Comparison of ENCODE assay signal across 8 cellular contexts in the genomic region with DNA sequence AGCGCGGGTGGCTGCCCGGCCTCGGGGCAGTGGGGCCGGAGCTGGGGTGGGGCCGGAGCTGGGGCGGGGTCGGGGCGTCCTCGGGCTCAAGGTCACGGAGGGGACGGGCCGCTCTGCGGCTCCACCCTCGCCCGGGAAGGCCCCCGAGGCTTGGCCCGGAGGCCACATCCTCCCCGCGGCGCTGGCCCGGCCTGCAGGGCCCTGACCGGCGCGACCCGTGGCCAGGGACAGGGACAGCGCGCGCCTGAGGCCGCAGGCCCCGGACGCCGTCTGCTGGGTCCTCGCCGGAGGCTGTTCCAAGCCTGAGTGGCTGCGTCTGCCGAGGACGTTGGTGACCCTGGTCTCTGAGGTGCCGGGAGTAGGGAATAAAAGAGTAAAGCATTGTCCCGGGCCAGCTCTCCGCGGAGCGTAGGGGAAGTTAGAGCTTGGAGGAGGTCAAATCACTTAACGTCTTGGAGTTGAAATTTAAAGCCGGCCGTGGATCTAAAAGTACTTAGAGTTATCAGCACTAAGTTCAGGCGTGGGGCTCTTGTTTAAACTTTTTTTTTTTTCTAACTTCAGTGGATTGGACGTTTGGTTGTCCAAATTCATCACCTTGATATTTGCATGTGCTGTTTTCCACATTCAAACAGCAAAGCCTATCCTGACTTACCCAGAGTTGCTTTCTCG. TPM values are rescaled to one million over a fixed set of nuclear protein-coding genes. Genes with fewer than 3 reads are reported as not detected.
A peak's percentile ranks its signal among the peaks of the same experiment; 100 is the strongest.
DNase-seq lines count a peak whose midpoint lies in the region; ATAC-seq, FAIRE-seq and TF ChIP-seq lines count a peak whose summit lies in the region.

No MANE protein-coding gene starts in this region.

- in situ Hi-C loops in KBM-7 (cut with MboI; ENCODE audit: low pct_unique_long_range_greater_than_20kb, low sequenced_read_pairs), result no loop called here

- ATAC-seq in GM21786 (IDR thresholded peaks at IDR 0.05; ENCODE audit: unreplicated experiment), result peak; percentile 65

- H3K9ac ChIP-seq in kidney (ENCODE audit: low read length in 2 of 2), result peak overlapping the region; percentile 82 to 91

- H3K9me3 ChIP-seq in kidney (ENCODE audit: control insufficient read depth in 1 of 2, low read length in 2 of 2), result no peaks in the 10 kb centered on the region

- H3K27ac ChIP-seq in caudate nucleus (ENCODE audit: low read depth, low read length), result peak overlapping the region; percentile 69
- peak overlapping the region; percentile 88 to 90 for H3K27ac ChIP-seq in kidney (ENCODE audit: low read depth in 2 of 2, low read length in 2 of 2)

- DNase-seq in GM10248 (ENCODE audit: extremely low spot score) (peak; percentile 87), KBM-7 (peak; percentile 71), T-helper 9 cell (peak; percentile 24), caudate nucleus (lab: John Stamatoyannopoulos, UW) (peak in 54 of 61 donors; percentile 20 to 80 (median 52)), kidney (peak; percentile 96), NCI-H1694 treated with DMSO at 0.1 percent for 48 hours (lab: John Stamatoyannopoulos, UW) (no peak)
- DNase-seq in stimulated activated CD4-positive, alpha-beta T cell treated with anti-CD3 and anti-CD28 coated beads, Interleukin-15, amount 100 ng/mL, for 24 hours, result peak; percentile 66

- intact Hi-C loops in kidney (cut with DNase I), result no loop called here

- TF ChIP-seq CTCF in GM10248 (IDR thresholded peaks at IDR 0.05; ENCODE audit: control extremely low read depth, extremely low read depth, low read depth, missing control alignments) (no peak), kidney (IDR thresholded peaks at IDR 0.05; ENCODE audit: borderline replicate concordance, extremely low read depth, insufficient read depth) (no peak)

- H3K4me1 ChIP-seq in kidney (ENCODE audit: control insufficient read depth in 1 of 2, insufficient read depth in 1 of 2, low read depth in 1 of 2, low read length in 2 of 2), result peaks cover 3 to 5% of the 10 kb centered on the region in 2 donors

- peaks cover 0 to 4% of the 10 kb centered on the region in 2 donors for H3K36me3 ChIP-seq in kidney (ENCODE audit: control insufficient read depth in 1 of 2, insufficient read depth in 2 of 2, low read length in 2 of 2)

- H3K4me3 ChIP-seq in kidney (ENCODE audit: low read length in 2 of 2), result peak overlapping the region; percentile 66 to 83

- CTCF ChIA-PET in GM10248 (lab: Yijun Ruan, JAX), result interaction anchor here (0.6 to 3.7 kb wide), 24 partner anchors 10 to 684 kb away, joined by 3 to 25 read pairs (median 4); a partner anchor contains a TSS

- POLR2A ChIA-PET in GM10248 (lab: Yijun Ruan, JAX), result no interaction called here

- no peak for FAIRE-seq in kidney (lab: Jason Lieb, UNC)

RNA-seq across cellular contexts. Expression of a gene that starts 0.6 kb away (rescaled TPM):
- total RNA-seq in kidney, result 64.4 TPM
- polyA plus RNA-seq in kidney (ENCODE audit: insufficient read depth, low read depth, low replicate concordance), result 60.3 TPM

RNA-seq across cellular contexts. Expression of a gene that starts 13.3 kb away (rescaled TPM):
- 12.5 TPM for total RNA-seq in kidney
- 26.8 TPM for polyA plus RNA-seq in kidney (ENCODE audit: insufficient read depth, low read depth, low replicate concordance)
